In the genomic region with DNA sequence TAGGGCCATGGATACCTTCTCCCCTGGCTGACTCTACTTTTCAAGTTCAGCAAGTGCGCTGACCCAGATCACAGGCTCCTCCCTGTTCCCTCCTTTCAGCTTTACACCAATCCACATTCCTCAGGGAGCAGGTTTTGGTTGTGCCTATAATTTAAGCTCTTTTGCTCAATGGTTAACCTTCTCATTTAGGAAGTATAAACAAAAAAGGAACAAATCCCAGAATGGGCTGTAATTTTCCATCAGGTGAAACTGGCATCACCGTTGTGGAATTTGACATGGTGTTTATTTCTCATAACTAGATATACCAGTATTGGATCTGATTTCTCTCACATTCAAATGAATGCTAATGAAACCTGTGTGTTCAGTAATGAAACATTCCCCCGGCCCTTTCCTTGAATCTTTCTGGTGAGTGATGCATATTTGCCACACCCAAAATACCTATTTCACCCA, we compare ENCODE assay signal across 18 cellular contexts. TPM values are rescaled to one million over a fixed set of nuclear protein-coding genes. Genes with fewer than 3 reads are reported as not detected.
DNase-seq lines count a peak whose midpoint lies in the region; ATAC-seq and TF ChIP-seq lines count a peak whose summit lies in the region.
"Had no signal": no experiment of that assay in that cellular context is flagged by ENCODE, and none has a peak within 500 bp of the region (broad histone marks: within the 10 kb centered on the region; RNA-seq: fewer than 3 reads in every experiment).

No MANE protein-coding gene starts in this region.

- H3K9me3 ChIP-seq in left ventricle myocardium inferior (replicated peaks) = no peaks in the 10 kb centered on the region
- no peaks in the 10 kb centered on the region for H3K9me3 ChIP-seq in right atrium auricular region
- H3K9me3 ChIP-seq in endodermal cell (ENCODE audit: control insufficient read depth, low read length) = no peaks in the 10 kb centered on the region
- no peaks in the 10 kb centered on the region for H3K9me3 ChIP-seq in lower lobe of right lung
- no peaks in the 10 kb centered on the region for H3K9me3 ChIP-seq in effector memory CD4-positive, alpha-beta T cell (ENCODE audit: control insufficient read depth, low read length)
- H3K9me3 ChIP-seq: transverse colon had no signal

- intact Hi-C loops in left ventricle myocardium inferior (cut with micrococcal nuclease) = no loop called here
- intact Hi-C loops in lower lobe of right lung (cut with DNase I) = no loop called here

- CTCF ChIA-PET in GM10248 (lab: Yijun Ruan, JAX) = no interaction called here

- no peak overlapping the region for H3K4me3 ChIP-seq in left ventricle myocardium inferior
- no peak overlapping the region for H3K4me3 ChIP-seq in right atrium auricular region
- no peak overlapping the region for H3K4me3 ChIP-seq in endodermal cell (ENCODE audit: low read length)
- no peak overlapping the region for H3K4me3 ChIP-seq in lower lobe of right lung
- H3K4me3 ChIP-seq in effector memory CD4-positive, alpha-beta T cell (ENCODE audit: insufficient read depth, low read depth, low read length, poor library complexity, severe bottlenecking) = no peak overlapping the region
- H3K4me3 ChIP-seq: transverse colon had no signal

- no peak overlapping the region for H3K9ac ChIP-seq in endodermal cell (ENCODE audit: extremely low read depth, low read length, poor library complexity, severe bottlenecking)

- POLR2A ChIA-PET in GM10248 (lab: Yijun Ruan, JAX) = no interaction called here

- DNase-seq in left ventricle myocardium inferior (no peak), right atrium auricular region (ENCODE audit: low spot score) (no peak), endodermal cell (no peak), lower lobe of right lung (no peak), GM10248 (ENCODE audit: extremely low spot score) (no peak), germinal center (ENCODE audit: low spot score) (no peak)
- DNase-seq in effector memory CD4-positive, alpha-beta T cell = no peak
- DNase-seq in stimulated activated CD4-positive, alpha-beta T cell treated with anti-CD3 and anti-CD28 coated beads, Interleukin-4, amount 100 ng/mL, for 4 hours = no peak
- DNase-seq: activated CD8-positive, alpha-beta memory T cell treated with anti-CD3 and anti-CD28 coated beads for 24 hours; activated effector memory CD4-positive, alpha-beta T cell treated with Interleukin-2 at 50 U/mL for 16 hours; amniotic stem cell; CD4-positive, alpha-beta T cell; NCI-H2081; NCI-H524 treated with DMSO at 0.1 percent for 48 hours; OCI-M1; small intestine; transverse colon had no signal

- H3K27me3 ChIP-seq in left ventricle myocardium inferior (ENCODE audit: low read depth) = no peaks in the 10 kb centered on the region
- no peaks in the 10 kb centered on the region for H3K27me3 ChIP-seq in right atrium auricular region
- no peaks in the 10 kb centered on the region for H3K27me3 ChIP-seq in endodermal cell (ENCODE audit: control insufficient read depth, insufficient read depth, low read length, poor library complexity, severe bottlenecking)
- H3K27me3 ChIP-seq in lower lobe of right lung (ENCODE audit: low read depth) = no peaks in the 10 kb centered on the region
- H3K27me3 ChIP-seq in effector memory CD4-positive, alpha-beta T cell (replicated peaks; ENCODE audit: control insufficient read depth, insufficient read depth, low read length, poor library complexity, severe bottlenecking) = no peaks in the 10 kb centered on the region
- H3K27me3 ChIP-seq: transverse colon had no signal

- ATAC-seq in lower lobe of right lung = peak; percentile 39 to 68

- H3K4me1 ChIP-seq in left ventricle myocardium inferior (peaks cover 72% of the 10 kb centered on the region), right atrium auricular region (peaks cover 0 to 33% of the 10 kb centered on the region in 2 donors), endodermal cell (ENCODE audit: control insufficient read depth, insufficient read depth, low read length) (peaks cover 5% of the 10 kb centered on the region), lower lobe of right lung (peaks cover 14% of the 10 kb centered on the region)
- peaks cover 3% of the 10 kb centered on the region for H3K4me1 ChIP-seq in effector memory CD4-positive, alpha-beta T cell (ENCODE audit: control insufficient read depth, insufficient read depth, low read length, poor library complexity, severe bottlenecking)

- peak overlapping the region; percentile 80 for H3K27ac Mint-ChIP-seq in endodermal cell
- H3K27ac Mint-ChIP-seq: CD4-positive, alpha-beta T cell; IgD-negative memory B cell had no signal

- no peaks in the 10 kb centered on the region for H3K36me3 Mint-ChIP-seq in endodermal cell (ENCODE audit: low read depth)

- H3K36me3 ChIP-seq in left ventricle myocardium inferior = no peaks in the 10 kb centered on the region
- H3K36me3 ChIP-seq in right atrium auricular region = no peaks in the 10 kb centered on the region
- H3K36me3 ChIP-seq in endodermal cell (ENCODE audit: control insufficient read depth, insufficient read depth, low read length) = no peaks in the 10 kb centered on the region
- no peaks in the 10 kb centered on the region for H3K36me3 ChIP-seq in lower lobe of right lung
- no peaks in the 10 kb centered on the region for H3K36me3 ChIP-seq in effector memory CD4-positive, alpha-beta T cell (ENCODE audit: control insufficient read depth, insufficient read depth, low read length)
- H3K36me3 ChIP-seq: transverse colon had no signal

- no peak for TF ChIP-seq CTCF in left ventricle myocardium inferior (IDR thresholded peaks at IDR 0.05; ENCODE audit: borderline replicate concordance)
- TF ChIP-seq CTCF in right atrium auricular region (IDR thresholded peaks at IDR 0.05) = no peak
- TF ChIP-seq CTCF in endodermal cell (conservative IDR thresholded peaks at IDR 0.05) = no peak
- TF ChIP-seq CTCF in lower lobe of right lung (IDR thresholded peaks at IDR 0.05) = no peak
- TF ChIP-seq CTCF in GM10248 (IDR thresholded peaks at IDR 0.05; ENCODE audit: control extremely low read depth, extremely low read depth, low read depth, missing control alignments) = no peak

- H3K4me1 Mint-ChIP-seq in endodermal cell = peaks cover 47% of the 10 kb centered on the region

- H3K9me3 Mint-ChIP-seq in endodermal cell = no peaks in the 10 kb centered on the region
- H3K9me3 Mint-ChIP-seq: CD4-positive, alpha-beta T cell; IgD-negative memory B cell had no signal

- H3K4me3 Mint-ChIP-seq in endodermal cell = no peak overlapping the region
- H3K4me3 Mint-ChIP-seq: CD4-positive, alpha-beta T cell; IgD-negative memory B cell had no signal

- H3K27me3 Mint-ChIP-seq in endodermal cell (ENCODE audit: insufficient read depth) = no peaks in the 10 kb centered on the region
- H3K27me3 Mint-ChIP-seq: CD4-positive, alpha-beta T cell; IgD-negative memory B cell had no signal

- H3K27ac ChIP-seq in left ventricle myocardium inferior (replicated peaks) = peak overlapping the region; percentile 41
- H3K27ac ChIP-seq in right atrium auricular region = peak overlapping the region in 1 of 2 donors; percentile 52
- no peak overlapping the region for H3K27ac ChIP-seq in endodermal cell (ENCODE audit: low read depth, low read length)
- no peak overlapping the region for H3K27ac ChIP-seq in lower lobe of right lung
- H3K27ac ChIP-seq in effector memory CD4-positive, alpha-beta T cell (ENCODE audit: insufficient read depth, low read length, poor library complexity, severe bottlenecking) = no peak overlapping the region
- H3K27ac ChIP-seq: transverse colon had no signal

- WGBS in endodermal cell (ENCODE audit: insufficient coverage in 1 of 2, insufficient read length in 1 of 2), 2 experiments = 90 to 100% methylated on average over 2 to 3 of the region's 3 CpGs

RNA-seq across cellular contexts. Expression of a gene that starts 13.6 kb away (rescaled TPM):
- total RNA-seq in left ventricle myocardium inferior = 55.2 TPM
- 10 to 100 TPM; 29.2 to 34.5 TPM for total RNA-seq in right atrium auricular region
- total RNA-seq in endodermal cell = 10 to 100 TPM; 44.0 to 50.6 TPM
- polyA plus RNA-seq in endodermal cell (2013, experiment 1 of 2) = 17.1 TPM
- 16.8 TPM for polyA plus RNA-seq in endodermal cell (2013, experiment 2 of 2)
- 31.1 TPM for total RNA-seq in lower lobe of right lung
